ENCODE assay signal across 9 cellular contexts in the genomic region with DNA sequence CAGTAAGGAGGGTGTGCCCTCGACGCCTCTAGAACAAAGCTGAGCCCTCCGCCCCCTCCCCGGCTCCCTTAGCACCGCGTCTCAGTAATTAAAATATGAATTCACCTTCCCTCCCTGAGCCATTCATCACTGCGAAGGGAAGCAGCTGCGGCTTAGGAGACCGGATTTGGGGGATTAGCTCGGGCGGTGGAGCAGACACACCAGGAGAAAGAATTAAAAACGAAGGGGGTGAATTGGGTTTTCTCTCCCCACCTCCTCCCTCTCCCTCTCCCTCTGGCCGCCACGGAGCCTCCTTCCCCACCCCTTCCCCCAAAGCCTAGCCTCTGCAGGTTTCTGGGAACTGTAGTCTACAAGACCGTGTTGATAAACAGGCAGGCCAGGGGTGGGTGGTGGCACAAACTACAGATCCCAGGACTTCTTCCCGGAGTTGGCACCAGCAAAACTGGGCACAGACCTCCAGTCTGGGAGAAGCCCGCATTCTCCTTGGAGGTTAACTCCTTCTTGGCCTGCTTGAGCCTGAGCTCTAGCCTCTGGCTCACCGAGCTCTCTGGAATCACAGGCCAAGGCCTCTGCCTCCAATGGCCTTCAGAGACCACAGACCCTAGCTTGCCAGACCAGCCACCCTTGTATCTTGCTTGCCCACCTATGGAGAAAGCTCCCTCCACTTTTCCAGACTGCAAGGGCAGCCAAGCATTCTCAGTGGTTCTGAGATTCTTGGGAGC. TPM values are rescaled to one million over a fixed set of nuclear protein-coding genes. Genes with fewer than 3 reads are reported as not detected.
DNase-seq lines count a peak whose midpoint lies in the region; ATAC-seq and TF ChIP-seq lines count a peak whose summit lies in the region.
"Had no signal": no experiment of that assay in that cellular context is flagged by ENCODE, and none has a peak within 500 bp of the region (broad histone marks: within the 10 kb centered on the region; RNA-seq: fewer than 3 reads in every experiment).

No MANE protein-coding gene starts in this region.

- no peaks in the 10 kb centered on the region for H3K36me3 ChIP-seq in mesodermal cell (ENCODE audit: control insufficient read depth, insufficient read depth, low read length)
- H3K36me3 ChIP-seq in uterus, result no peaks in the 10 kb centered on the region

- H3K4me3 ChIP-seq in coronary artery (peak overlapping the region; percentile 67), mesodermal cell (ENCODE audit: extremely low read depth, insufficient read depth, low read length, poor library complexity, severe bottlenecking) (peak overlapping the region; percentile 5), uterus (peak overlapping the region in 1 of 2 donors; percentile 4)

- peak overlapping the region; percentile 40 to 71 for H3K27ac ChIP-seq in coronary artery
- peak overlapping the region; percentile 81 for H3K27ac ChIP-seq in mesodermal cell (ENCODE audit: low read depth, low read length, severe bottlenecking)
- H3K27ac ChIP-seq in uterus, result peak overlapping the region; percentile 33 to 62

- no peaks in the 10 kb centered on the region for H3K27me3 ChIP-seq in uterus

- no peaks in the 10 kb centered on the region for H3K9me3 ChIP-seq in mesodermal cell (ENCODE audit: control insufficient read depth, low read length)
- no peaks in the 10 kb centered on the region for H3K9me3 ChIP-seq in uterus

- ATAC-seq in GM18867 (IDR thresholded peaks at IDR 0.05; ENCODE audit: unreplicated experiment) (no peak), HG02885 (IDR thresholded peaks at IDR 0.05; ENCODE audit: poor library complexity, unreplicated experiment) (no peak)
- ATAC-seq: activated CD8-positive, alpha-beta T cell treated with anti-CD3 and anti-CD28 coated beads, Interleukin-2, amount 10 ng/mL, durations not matched to agents 7 days and 5 days had no signal

- peaks cover 77% of the 10 kb centered on the region for H3K4me1 ChIP-seq in mesodermal cell (ENCODE audit: control insufficient read depth, insufficient read depth, low read length, poor library complexity, severe bottlenecking)
- H3K4me1 ChIP-seq in uterus, result peaks cover 0 to 20% of the 10 kb centered on the region in 2 donors

- peak; percentile 22 for DNase-seq in NCI-H345 (lab: John Stamatoyannopoulos, UW)
- no peak for DNase-seq in NCI-H345 treated with DMSO at 0.1 percent for 48 hours (lab: John Stamatoyannopoulos, UW; ENCODE audit: unreplicated experiment)
- DNase-seq in coronary artery (ENCODE audit: low spot score), result peak; percentile 86
- peak; percentile 51 to 65 for DNase-seq in uterus
- DNase-seq in OCI-M1 (lab: John Stamatoyannopoulos, UW), result no peak
- DNase-seq: activated CD8-positive, alpha-beta T cell treated with anti-CD3 and anti-CD28 coated beads, Interleukin-2, amount 10 ng/mL, durations not matched to agents 7 days and 5 days had no signal

- no peak for TF ChIP-seq POLR2A in uterus (IDR thresholded peaks at IDR 0.05)

- intact Hi-C loops in uterus (cut with DNase I; ENCODE audit: low total_unique reads), result no loop called here

- TF ChIP-seq CTCF in coronary artery (IDR thresholded peaks at IDR 0.05) (no peak), uterus (IDR thresholded peaks at IDR 0.05) (no peak)

- WGBS in mesodermal cell (ENCODE audit: insufficient coverage in 2 of 2), 2 experiments, result 8 to 17% methylated on average over 3 to 6 of the region's 18 CpGs

RNA-seq across cellular contexts. Expression of a gene that starts 10.8 kb away (rescaled TPM):
- polyA plus RNA-seq in mesodermal cell (2013, experiment 1 of 2), result 3.2 TPM
- 2.5 TPM for polyA plus RNA-seq in mesodermal cell (2013, experiment 2 of 2)
- total RNA-seq in uterus, result 1 to 10 TPM in 1 of 4 donors, under 1 TPM in 1, not detected in 2; 0.52 to 1.0 TPM

RNA-seq across cellular contexts. Expression of a gene that starts 23.2 kb away (rescaled TPM):
- polyA plus RNA-seq in mesodermal cell (2013, experiment 1 of 2), result 7.1 TPM
- 4.1 TPM for polyA plus RNA-seq in mesodermal cell (2013, experiment 2 of 2)
- 1 to 10 TPM in 2 of 4 donors, not detected in 2; 1.6 to 1.8 TPM for total RNA-seq in uterus

RNA-seq across cellular contexts. Expression of a gene that starts 59.4 kb away (rescaled TPM):
- 33.5 TPM for polyA plus RNA-seq in mesodermal cell (2013, experiment 1 of 2)
- 31.1 TPM for polyA plus RNA-seq in mesodermal cell (2013, experiment 2 of 2)
- total RNA-seq in uterus, result 10 to 100 TPM in 2 of 4 donors, 1 to 10 TPM in 2; 4.1 to 28.2 (median 8.5) TPM

Comparison
In these comparisons a context has a peak if more than half of its experiments do, and no peak if none do; other contexts are left out.
1. DNase-seq: peak in NCI-H345 (single experiment), coronary artery (single experiment) and uterus (2 of 2); none in NCI-H345 treated with DMSO at 0.1 percent for 48 hours (single experiment) and OCI-M1 (single experiment).
2. Peak in every context shown above with its lines, with median percentiles within 50 percentile points of each other: H3K27ac ChIP-seq.